In the genomic region with DNA sequence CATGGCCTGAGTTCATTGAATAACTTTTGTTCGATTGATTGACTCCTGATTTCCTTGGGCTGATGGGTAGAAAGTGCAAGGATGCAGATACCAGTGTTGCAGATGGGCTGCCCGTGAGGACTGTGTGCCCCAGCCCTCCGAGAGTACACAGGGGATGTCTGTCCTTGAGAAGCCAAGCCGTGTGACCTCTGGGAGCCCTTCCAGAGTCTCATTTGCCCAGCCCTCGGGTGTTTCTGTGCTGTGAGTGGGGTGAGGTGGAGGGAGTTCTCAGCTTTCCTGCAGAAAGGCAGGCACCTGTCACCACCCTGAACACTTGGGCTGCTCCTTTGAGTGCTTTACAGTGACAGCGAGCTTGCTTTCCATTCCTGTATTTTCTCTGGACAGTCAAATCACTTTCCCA, we compare ENCODE assay signal across 26 cellular contexts.
"Had no signal": no experiment of that assay in that cellular context is flagged by ENCODE, and none has a peak within 500 bp of the region (broad histone marks: within the 10 kb centered on the region; RNA-seq: fewer than 3 reads in every experiment).

No MANE protein-coding gene starts in this region.

- DNase-seq: activated CD4-positive, alpha-beta T cell treated with anti-CD3 and anti-CD28 coated beads for 36 hours; activated CD4-positive, alpha-beta T cell treated with anti-CD3 and anti-CD28 coated beads, Interleukin-2, amount 10 ng/mL, durations not matched to agents 7 days and 5 days; activated CD4-positive, alpha-beta T cell treated with anti-CD3 and anti-CD28 coated beads, Interleukin-2, amount 50 U/mL, for 48 hours; activated CD8-positive, alpha-beta T cell treated with anti-CD3 and anti-CD28 coated beads, Interleukin-2, amount 10 ng/mL, durations not matched to agents 7 days and 5 days; activated gamma-delta T cell; activated naive CD4-positive, alpha-beta T cell treated with Interleukin-2 at 50 U/mL for 16 hours; activated naive CD8-positive, alpha-beta T cell treated with anti-CD3 and anti-CD28 coated beads, Interleukin-2, amount 10 ng/mL, durations not matched to agents 7 days and 5 days; activated T-cell treated with anti-CD3 and anti-CD28 coated beads, Interleukin-2, amount 50 U/mL, for 24 hours; Karpas-422; KBM-7; NCI-H1436 treated with DMSO at 0.1 percent for 48 hours; NCI-H1694 treated with DMSO at 0.1 percent for 48 hours; NCI-H2029; NCI-H345; NCI-H524 treated with DMSO at 0.1 percent for 48 hours; PC-9; SHP77; SJCRH30 had no signal

- H3K4me1 ChIP-seq: ascending aorta had no signal

- H3K9me3 ChIP-seq: ascending aorta, SJCRH30 had no signal

- H3K36me3 ChIP-seq: ascending aorta, cardiac muscle cell, SJCRH30 had no signal

- H3K4me3 ChIP-seq: ascending aorta, cardiac muscle cell, PC-9, SJCRH30, SK-N-MC had no signal

- FAIRE-seq: RCC 7860, TTC549 had no signal

- ATAC-seq: activated CD4-positive, alpha-beta T cell treated with anti-CD3 and anti-CD28 coated beads for 36 hours; activated CD4-positive, CD25-positive, alpha-beta regulatory T cell treated with anti-CD3 and anti-CD28 coated beads, Interleukin-2, amount 50 U/mL, for 24 hours; activated CD8-positive, alpha-beta T cell treated with anti-CD3 and anti-CD28 coated beads, Interleukin-2, amount 10 ng/mL, durations not matched to agents 7 days and 5 days; WTC11 had no signal

- H3K27me3 ChIP-seq: ascending aorta, cardiac muscle cell, SJCRH30 had no signal

- H3K27ac ChIP-seq: ascending aorta, cardiac muscle cell, PC-9, RWPE1, SJCRH30, SK-N-MC had no signal
